6 cellular contexts compared by ENCODE assay signal in the genomic region with DNA sequence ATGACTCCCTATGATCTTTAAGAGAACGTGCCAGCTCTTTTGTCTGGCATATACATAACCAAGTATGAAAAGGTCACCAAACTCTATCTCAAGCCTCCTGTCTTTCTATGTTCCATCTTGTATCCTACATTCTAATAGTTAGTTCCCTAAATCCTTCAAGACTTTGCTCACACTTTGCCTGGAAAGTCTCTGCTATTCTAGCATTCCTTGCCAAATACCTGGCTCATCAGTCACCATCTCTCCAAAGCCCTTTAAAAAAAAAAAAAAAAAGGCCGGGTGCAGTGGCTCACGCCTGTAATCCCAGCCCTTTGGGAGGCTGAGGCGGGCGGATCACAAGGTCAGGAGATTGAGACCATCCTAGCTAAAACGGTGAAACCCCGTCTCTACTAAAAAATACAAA. TPM values are rescaled to one million over a fixed set of nuclear protein-coding genes. Genes with fewer than 3 reads are reported as not detected.
"Had no signal": no experiment of that assay in that cellular context is flagged by ENCODE, and none has a peak within 500 bp of the region (broad histone marks: within the 10 kb centered on the region; RNA-seq: fewer than 3 reads in every experiment).

No MANE protein-coding gene starts in this region.

RNA-seq across cellular contexts. Expression of gene CXCL9, which starts 48.8 kb away (rescaled TPM):
- total RNA-seq: GM23338, H1, H9, HepG2, HT1080, K562 had no signal
- polyA plus RNA-seq: GM23338, H1, HepG2, K562 had no signal

RNA-seq across cellular contexts. Expression of gene PPEF2, which starts 56.3 kb away (rescaled TPM):
- total RNA-seq: GM23338, H1, H9, HepG2, HT1080, K562 had no signal
- polyA plus RNA-seq: GM23338, H1, K562 had no signal
